8 cellular contexts compared by ENCODE assay signal in genomic region chr11:30322826-30323710, GRCh38. TPM values are rescaled to one million over a fixed set of nuclear protein-coding genes. Genes with fewer than 3 reads are reported as not detected.
DNase-seq lines count a peak whose midpoint lies in the region; ATAC-seq and TF ChIP-seq lines count a peak whose summit lies in the region.

TSS of gene ARL14EP (plus strand) at chr11:30323104. CDS start at chr11:30330949, 7,845 bp downstream.

- H3K9ac ChIP-seq in HUES64 (ENCODE audit: low read depth, low read length) (peak within 1 kb of the TSS; percentile 96), OCI-LY1 (ENCODE audit: low read length) (peak within 1 kb of the TSS; percentile 89)

- peak within 1 kb of the TSS; percentile 98 for H3K4me2 ChIP-seq in OCI-LY1 (ENCODE audit: low read length)

- H3K36me3 ChIP-seq in HUES64 (ENCODE audit: insufficient read depth, low read length), result peaks cover 4% of the 10 kb centered on the region; the same call in 1 of the 2 replicates
- H3K36me3 ChIP-seq in OCI-LY1 (ENCODE audit: insufficient read depth, low read length), result peaks cover 25% of the 10 kb centered on the region

- CTCF ChIA-PET in Calu3 (lab: Charles Lee), result interaction anchor here (0.7 to 1.2 kb wide), 3 partner anchors 9 to 17 kb away, joined by 3 read pairs; no protein-coding TSS in a partner anchor

- H3K27me3 ChIP-seq in HUES64 (ENCODE audit: insufficient read depth, low read length) (peaks cover 36% of the 10 kb centered on the region), OCI-LY1 (ENCODE audit: insufficient read depth, low read length) (no peaks in the 10 kb centered on the region)

- H3K4me3 Mint-ChIP-seq in Calu3 (ENCODE audit: low read depth, unreplicated experiment) (peak within 1 kb of the TSS; percentile 95), endothelial cell (ENCODE audit: unreplicated experiment) (peak within 1 kb of the TSS; percentile 97)

- peaks cover 49% of the 10 kb centered on the region for H3K79me2 ChIP-seq in OCI-LY1 (ENCODE audit: insufficient read depth, low read length)

- no peaks in the 10 kb centered on the region for H3K9me2 ChIP-seq in OCI-LY1 (ENCODE audit: low read depth, low read length)

- DNase-seq in Calu3, result peak; percentile 92
- DNase-seq in activated CD8-positive, alpha-beta memory T cell treated with anti-CD3 and anti-CD28 coated beads, Interleukin-2, amount 50 U/mL, for 48 hours, result peak; percentile 91
- peak; percentile 86 for DNase-seq in endothelial cell (ENCODE audit: low spot score)
- DNase-seq in midbrain (lab: John Stamatoyannopoulos, UW), result peak; percentile 93
- peak; percentile 76 to 80 for DNase-seq in stimulated activated CD8-positive, alpha-beta memory T cell treated with anti-CD3 and anti-CD28 coated beads, Interleukin-2, amount 100 ng/mL, for 1 hour (ENCODE audit: low read depth in 2 of 2)

- H3K4me1 ChIP-seq in HUES64 (ENCODE audit: insufficient read depth, low read length) (peaks cover 11% of the 10 kb centered on the region), OCI-LY1 (ENCODE audit: insufficient read depth, low read length, severe bottlenecking) (peaks cover 47% of the 10 kb centered on the region)

- peak; percentile 97 for ATAC-seq in GM21447 (IDR thresholded peaks at IDR 0.05; ENCODE audit: unreplicated experiment)

- H3K27me3 Mint-ChIP-seq in Calu3 (ENCODE audit: unreplicated experiment), result peaks cover 11% of the 10 kb centered on the region
- H3K27me3 Mint-ChIP-seq in endothelial cell (ENCODE audit: unreplicated experiment), result no peaks in the 10 kb centered on the region

- no peaks in the 10 kb centered on the region for H3F3A ChIP-seq in OCI-LY1 (ENCODE audit: insufficient read depth, low read length)

- intact Hi-C loops in Calu3 (cut with micrococcal nuclease; ENCODE audit: unreplicated experiment), result no loop called here

- 3% methylated on average over 51 of the region's 51 CpGs for WGBS in HUES64

- TF ChIP-seq CTCF in Calu3 (IDR thresholded peaks at IDR 0.05; ENCODE audit: unreplicated experiment) (no peak), OCI-LY1 (IDR thresholded peaks at IDR 0.05; ENCODE audit: low read length) (no peak), endothelial cell (IDR thresholded peaks at IDR 0.05; ENCODE audit: unreplicated experiment) (no peak)

- H3K36me3 Mint-ChIP-seq in Calu3 (ENCODE audit: insufficient read depth, unreplicated experiment) (peaks cover 14% of the 10 kb centered on the region), endothelial cell (ENCODE audit: low read depth, unreplicated experiment) (no peaks in the 10 kb centered on the region)

- H3K27ac ChIP-seq in HUES64 (ENCODE audit: low read depth, low read length) (peak within 1 kb of the TSS; percentile 71), OCI-LY1 (ENCODE audit: low read depth, low read length, poor library complexity, severe bottlenecking) (peak within 1 kb of the TSS; percentile 86)

- no TSS peak for BruUV-seq in Calu3 (replicated peaks; lab: Mats Ljungman, UMichigan)

- H3K4me3 ChIP-seq in HUES64 (ENCODE audit: low read length), result peak within 1 kb of the TSS; percentile 98
- peak within 1 kb of the TSS; percentile 87 for H3K4me3 ChIP-seq in OCI-LY1 (ENCODE audit: low read depth, low read length, poor library complexity, severe bottlenecking)

- H2AFZ ChIP-seq in OCI-LY1 (ENCODE audit: low read length), result peak within 1 kb of the TSS; percentile 38; the same call in 1 of the 2 replicates

- peaks cover 22% of the 10 kb centered on the region for H3K4me1 Mint-ChIP-seq in Calu3 (ENCODE audit: low read depth, unreplicated experiment)
- peaks cover 21% of the 10 kb centered on the region for H3K4me1 Mint-ChIP-seq in endothelial cell (ENCODE audit: unreplicated experiment)

- H3K27ac Mint-ChIP-seq in Calu3 (ENCODE audit: unreplicated experiment) (peak within 1 kb of the TSS; percentile 98), endothelial cell (ENCODE audit: unreplicated experiment) (peak within 1 kb of the TSS; percentile 86)

- H3K9me3 Mint-ChIP-seq in Calu3 (ENCODE audit: low read depth, unreplicated experiment) (no peaks in the 10 kb centered on the region), endothelial cell (ENCODE audit: unreplicated experiment) (no peaks in the 10 kb centered on the region)

- no peaks in the 10 kb centered on the region; the same call in 1 of the 2 replicates for H3K9me3 ChIP-seq in HUES64 (ENCODE audit: insufficient read depth, low read depth, low read length)
- no peaks in the 10 kb centered on the region for H3K9me3 ChIP-seq in OCI-LY1 (ENCODE audit: low read length)

- H4K20me1 ChIP-seq in OCI-LY1 (ENCODE audit: insufficient read depth, low read length), result no peaks in the 10 kb centered on the region

RNA-seq across cellular contexts. Expression of gene ARL14EP, which starts in this region (rescaled TPM):
- 17.6 and 24.2 TPM in 2 replicates for total RNA-seq in Calu3 (2022)
- polyA plus RNA-seq in HUES64 (2013, experiment 1 of 2), result 20.5 TPM
- polyA plus RNA-seq in HUES64 (2013, experiment 2 of 2), result 20.7 TPM
- total RNA-seq in endothelial cell (ENCODE audit: unreplicated experiment), result 19.2 TPM

Comparison
In these comparisons a context has a peak if more than half of its experiments do, and no peak if none do; other contexts are left out.
1. Peak in every context shown above with its lines: DNase-seq, ATAC-seq, H3K4me3 ChIP-seq and H3K27ac ChIP-seq.